In the genomic region with DNA sequence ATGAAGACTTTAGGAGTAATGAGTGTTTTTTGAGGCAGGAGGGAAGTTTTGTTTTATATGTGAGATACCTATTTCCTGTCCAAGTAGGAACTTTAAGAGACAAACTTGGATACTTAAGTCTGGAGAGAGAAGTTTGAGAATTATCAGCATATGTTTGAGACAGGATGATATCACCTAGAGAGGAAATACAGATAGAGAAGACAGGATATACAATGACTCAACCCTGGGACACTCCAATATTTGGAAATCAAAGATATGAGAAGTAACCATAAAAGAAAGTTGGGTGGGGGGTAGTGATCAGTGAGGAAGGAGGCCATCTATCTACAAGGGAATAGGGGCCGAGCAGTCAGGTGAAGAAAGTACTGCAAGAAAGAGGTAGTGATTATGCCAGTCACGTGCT, we compare ENCODE assay signal across 19 cellular contexts. TPM values are rescaled to one million over a fixed set of nuclear protein-coding genes. Genes with fewer than 3 reads are reported as not detected.
DNase-seq lines count a peak whose midpoint lies in the region; ATAC-seq and TF ChIP-seq lines count a peak whose summit lies in the region.
"Had no signal": no experiment of that assay in that cellular context is flagged by ENCODE, and none has a peak within 500 bp of the region (broad histone marks: within the 10 kb centered on the region; RNA-seq: fewer than 3 reads in every experiment).

No MANE protein-coding gene starts in this region.

- DNase-seq in NCI-H226, result peak; percentile 4
- peak; percentile 52 for DNase-seq in epithelial cell of esophagus (ENCODE audit: low read depth)
- DNase-seq in activated T-cell treated with anti-CD3 and anti-CD28 coated beads, Interleukin-2, amount 50 U/mL, for 48 hours, result no peak
- DNase-seq in H4 (ENCODE audit: low spot score), result no peak
- DNase-seq: C1 segment of cervical spinal cord; Calu3; CD4-positive, alpha-beta memory T cell; COR-L47; DMS53; DMS79 treated with DMSO at 0.1 percent for 48 hours; H9 had no signal

- no peak for ATAC-seq in esophagus mucosa
- ATAC-seq: HCT116 had no signal

- H3K4me1 ChIP-seq in urinary bladder (ENCODE audit: insufficient read depth), result no peaks in the 10 kb centered on the region

- no peaks in the 10 kb centered on the region for H3K36me3 ChIP-seq in urinary bladder (ENCODE audit: insufficient read depth)

- TF ChIP-seq CTCF in epithelial cell of esophagus (IDR thresholded peaks at IDR 0.05; ENCODE audit: insufficient read depth, low read depth, low read length, missing control alignments), result no peak

- H3K27ac ChIP-seq in urinary bladder (ENCODE audit: low read depth), result peak overlapping the region; percentile 12

- no peak overlapping the region for H3K4me3 ChIP-seq in epithelial cell of esophagus (ENCODE audit: low read length)
- no peak overlapping the region for H3K4me3 ChIP-seq in urinary bladder (ENCODE audit: low read depth, low read length)

- 89% methylated on average over 2 of the region's 2 CpGs for WGBS in urinary bladder

RNA-seq across cellular contexts. Expression of a gene that starts 6.5 kb away (rescaled TPM):
- total RNA-seq in urinary bladder, result not detected
- not detected for polyA plus RNA-seq in urinary bladder
- total RNA-seq in esophagus mucosa, result not detected
- total RNA-seq in H4 (2014; rRNA removed; shearing (Covaris generic)), result not detected in 2 replicates
- total RNA-seq: A172; A673; Calu3; CD4-positive, alpha-beta memory T cell; Daoy; H1; H9 had no signal
- polyA plus RNA-seq: BJ; CD4-positive, alpha-beta memory T cell; H1 had no signal

RNA-seq across cellular contexts. Expression of a gene that starts 11.8 kb away (rescaled TPM):
- total RNA-seq in urinary bladder, result not detected
- polyA plus RNA-seq in urinary bladder, result not detected
- total RNA-seq in esophagus mucosa, result not detected
- total RNA-seq in H4 (2014; rRNA removed; shearing (Covaris generic)), result not detected in 2 replicates
- total RNA-seq: A172; A673; Calu3; CD4-positive, alpha-beta memory T cell; Daoy; H1; H9 had no signal
- polyA plus RNA-seq: BJ; CD4-positive, alpha-beta memory T cell; H1 had no signal

RNA-seq across cellular contexts. Expression of a gene that starts 23.7 kb away (rescaled TPM):
- total RNA-seq in urinary bladder (not detected), esophagus mucosa (not detected)
- polyA plus RNA-seq in urinary bladder, result not detected
- total RNA-seq in H4 (2014; rRNA removed; shearing (Covaris generic)), result not detected in 2 replicates
- total RNA-seq: A172; A673; Calu3; CD4-positive, alpha-beta memory T cell; Daoy; H1; H9 had no signal
- polyA plus RNA-seq: BJ; CD4-positive, alpha-beta memory T cell; H1 had no signal

RNA-seq across cellular contexts. Expression of a gene that starts 39.0 kb away (rescaled TPM):
- total RNA-seq in urinary bladder (not detected), esophagus mucosa (not detected)
- not detected for polyA plus RNA-seq in urinary bladder
- total RNA-seq in H4 (2014; rRNA removed; shearing (Covaris generic)), result not detected in 2 replicates
- total RNA-seq: A172; A673; Calu3; CD4-positive, alpha-beta memory T cell; Daoy; H1; H9 had no signal
- polyA plus RNA-seq: BJ; CD4-positive, alpha-beta memory T cell; H1 had no signal

RNA-seq across cellular contexts. Expression of a gene that starts 42.0 kb away (rescaled TPM):
- total RNA-seq in urinary bladder (2.7 TPM), esophagus mucosa (145 TPM)
- polyA plus RNA-seq in urinary bladder, result 9.5 TPM
- not detected in 2 replicates for total RNA-seq in H4 (2014; rRNA removed; shearing (Covaris generic))
- total RNA-seq: A172; A673; CD4-positive, alpha-beta memory T cell; H1; H9 had no signal
- polyA plus RNA-seq: CD4-positive, alpha-beta memory T cell; H1 had no signal

Comparison
In these comparisons a context has a peak if more than half of its experiments do, and no peak if none do; other contexts are left out.
1. DNase-seq: peak in NCI-H226 (single experiment) and epithelial cell of esophagus (single experiment); none in activated T-cell treated with anti-CD3 and anti-CD28 coated beads, Interleukin-2, amount 50 U/mL, for 48 hours (0 of 2) and H4 (single experiment).